Comparison of ENCODE assay signal across 28 cellular contexts in the genomic region with DNA sequence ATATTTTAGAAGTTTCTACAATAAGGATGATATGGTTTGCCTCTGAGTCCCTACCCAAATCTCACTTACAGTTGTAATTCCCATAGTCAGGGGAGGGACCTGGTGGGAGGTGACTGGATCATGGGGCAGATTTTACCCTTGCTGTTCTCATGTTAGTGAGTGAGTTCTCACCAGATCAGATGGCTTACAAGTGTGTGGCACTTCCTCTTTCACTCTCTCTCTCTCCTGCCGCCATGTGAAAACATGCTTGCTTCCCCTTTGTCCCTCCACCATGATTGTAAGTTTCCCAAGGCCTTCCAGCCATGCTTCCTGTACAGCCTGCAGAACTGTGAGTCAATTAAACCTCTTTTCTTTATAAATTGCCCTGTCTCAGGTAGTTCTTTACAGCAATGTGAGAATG.
"Had no signal": no experiment of that assay in that cellular context is flagged by ENCODE, and none has a peak within 500 bp of the region (broad histone marks: within the 10 kb centered on the region; RNA-seq: fewer than 3 reads in every experiment).

No MANE protein-coding gene starts in this region.

- H3K4me1 Mint-ChIP-seq: activated B cell treated with CpG ODN at 0.5 μM for 24 hours; activated CD4-positive, alpha-beta T cell treated with anti-CD3 and anti-CD28 coated beads, Interleukin-2, amount 10 ng/mL, durations not matched to agents 24 days and 14 days; activated CD8-positive, alpha-beta memory T cell treated with anti-CD3 and anti-CD28 coated beads, Interleukin-2, amount 10 ng/mL, durations not matched to agents 7 days and 5 days; activated naive CD8-positive, alpha-beta T cell treated with anti-CD3 and anti-CD28 coated beads, Interleukin-2, amount 50 U/mL, for 24 hours; T-helper 17 cell had no signal

- H3K4me1 ChIP-seq: ascending aorta, body of pancreas had no signal

- H3K4me3 Mint-ChIP-seq: activated B cell treated with CpG ODN at 0.5 μM for 24 hours; activated CD4-positive, alpha-beta T cell treated with anti-CD3 and anti-CD28 coated beads, Interleukin-2, amount 10 ng/mL, durations not matched to agents 24 days and 14 days; activated CD8-positive, alpha-beta memory T cell treated with anti-CD3 and anti-CD28 coated beads, Interleukin-2, amount 10 ng/mL, durations not matched to agents 7 days and 5 days; activated naive CD8-positive, alpha-beta T cell treated with anti-CD3 and anti-CD28 coated beads, Interleukin-2, amount 50 U/mL, for 24 hours; activated T-cell treated with anti-CD3 and anti-CD28 coated beads, Interleukin-2, amount 50 U/mL, for 4 hours; T-helper 17 cell had no signal

- DNase-seq: activated B cell treated with CpG ODN at 0.5 μM for 24 hours; activated CD4-positive, alpha-beta T cell treated with anti-CD3 and anti-CD28 coated beads for 1 hour; activated CD4-positive, alpha-beta T cell treated with anti-CD3 and anti-CD28 coated beads, Interleukin-2, amount 10 ng/mL, durations not matched to agents 24 days and 14 days; activated CD4-positive, alpha-beta T cell treated with anti-CD3 and anti-CD28 coated beads, Interleukin-2, amount 50 U/mL, for 48 hours; activated CD8-positive, alpha-beta memory T cell treated with anti-CD3 and anti-CD28 coated beads, Interleukin-2, amount 10 ng/mL, durations not matched to agents 7 days and 5 days; activated effector memory CD4-positive, alpha-beta T cell treated with anti-CD3 and anti-CD28 coated beads, Interleukin-2, amount 50 U/mL, for 16 hours; activated naive CD4-positive, alpha-beta T cell treated with Interleukin-2 at 50 U/mL for 16 hours; activated naive CD8-positive, alpha-beta T cell treated with anti-CD3 and anti-CD28 coated beads, Interleukin-2, amount 50 U/mL, for 24 hours; activated T-cell treated with anti-CD3 and anti-CD28 coated beads, Interleukin-2, amount 50 U/mL, for 4 hours; amniotic stem cell; body of pancreas; central memory CD4-positive, alpha-beta T cell; NCI-H1092 treated with DMSO at 0.1 percent for 48 hours; NCI-H1417 treated with DMSO at 0.1 percent for 48 hours; NCI-H1694; NCI-H2029; NCI-H2107; NCI-H2171 treated with DMSO at 0.1 percent for 48 hours; NCI-H226; NCI-H526 treated with DMSO at 0.1 percent for 48 hours; NCI-H82; PC-9; SHP77 treated with DMSO at 0.1 percent for 48 hours; T-helper 17 cell; T-helper 9 cell had no signal

- H3K27ac Mint-ChIP-seq: activated B cell treated with CpG ODN at 0.5 μM for 24 hours; activated CD4-positive, alpha-beta T cell treated with anti-CD3 and anti-CD28 coated beads, Interleukin-2, amount 10 ng/mL, durations not matched to agents 24 days and 14 days; activated CD8-positive, alpha-beta memory T cell treated with anti-CD3 and anti-CD28 coated beads, Interleukin-2, amount 10 ng/mL, durations not matched to agents 7 days and 5 days; activated naive CD4-positive, alpha-beta T cell treated with anti-CD3 and anti-CD28 coated beads, Interleukin-2, amount 50 U/mL, for 72 hours; activated naive CD8-positive, alpha-beta T cell treated with anti-CD3 and anti-CD28 coated beads, Interleukin-2, amount 50 U/mL, for 24 hours; T-helper 17 cell had no signal

- H3K27me3 Mint-ChIP-seq: activated B cell treated with CpG ODN at 0.5 μM for 24 hours; activated CD4-positive, alpha-beta T cell treated with anti-CD3 and anti-CD28 coated beads, Interleukin-2, amount 10 ng/mL, durations not matched to agents 24 days and 14 days; activated CD8-positive, alpha-beta memory T cell treated with anti-CD3 and anti-CD28 coated beads, Interleukin-2, amount 10 ng/mL, durations not matched to agents 7 days and 5 days; activated naive CD8-positive, alpha-beta T cell treated with anti-CD3 and anti-CD28 coated beads, Interleukin-2, amount 50 U/mL, for 24 hours; T-helper 17 cell had no signal

- H3K27me3 ChIP-seq: ascending aorta, body of pancreas had no signal

- H3K36me3 Mint-ChIP-seq: activated CD8-positive, alpha-beta memory T cell treated with anti-CD3 and anti-CD28 coated beads, Interleukin-2, amount 10 ng/mL, durations not matched to agents 7 days and 5 days; activated naive CD4-positive, alpha-beta T cell treated with anti-CD3 and anti-CD28 coated beads, Interleukin-2, amount 50 U/mL, for 72 hours had no signal

- H3K9me3 Mint-ChIP-seq: activated CD4-positive, alpha-beta T cell treated with anti-CD3 and anti-CD28 coated beads, Interleukin-2, amount 10 ng/mL, durations not matched to agents 24 days and 14 days had no signal

- H3K27ac ChIP-seq: ascending aorta, body of pancreas, KMS-11, PC-9 had no signal

- H3K9me3 ChIP-seq: ascending aorta, body of pancreas had no signal

- H3K4me3 ChIP-seq: ascending aorta, body of pancreas, PC-9 had no signal

- H3K36me3 ChIP-seq: ascending aorta had no signal
